Comparison of ENCODE assay signal across 11 cellular contexts in the genomic region with DNA sequence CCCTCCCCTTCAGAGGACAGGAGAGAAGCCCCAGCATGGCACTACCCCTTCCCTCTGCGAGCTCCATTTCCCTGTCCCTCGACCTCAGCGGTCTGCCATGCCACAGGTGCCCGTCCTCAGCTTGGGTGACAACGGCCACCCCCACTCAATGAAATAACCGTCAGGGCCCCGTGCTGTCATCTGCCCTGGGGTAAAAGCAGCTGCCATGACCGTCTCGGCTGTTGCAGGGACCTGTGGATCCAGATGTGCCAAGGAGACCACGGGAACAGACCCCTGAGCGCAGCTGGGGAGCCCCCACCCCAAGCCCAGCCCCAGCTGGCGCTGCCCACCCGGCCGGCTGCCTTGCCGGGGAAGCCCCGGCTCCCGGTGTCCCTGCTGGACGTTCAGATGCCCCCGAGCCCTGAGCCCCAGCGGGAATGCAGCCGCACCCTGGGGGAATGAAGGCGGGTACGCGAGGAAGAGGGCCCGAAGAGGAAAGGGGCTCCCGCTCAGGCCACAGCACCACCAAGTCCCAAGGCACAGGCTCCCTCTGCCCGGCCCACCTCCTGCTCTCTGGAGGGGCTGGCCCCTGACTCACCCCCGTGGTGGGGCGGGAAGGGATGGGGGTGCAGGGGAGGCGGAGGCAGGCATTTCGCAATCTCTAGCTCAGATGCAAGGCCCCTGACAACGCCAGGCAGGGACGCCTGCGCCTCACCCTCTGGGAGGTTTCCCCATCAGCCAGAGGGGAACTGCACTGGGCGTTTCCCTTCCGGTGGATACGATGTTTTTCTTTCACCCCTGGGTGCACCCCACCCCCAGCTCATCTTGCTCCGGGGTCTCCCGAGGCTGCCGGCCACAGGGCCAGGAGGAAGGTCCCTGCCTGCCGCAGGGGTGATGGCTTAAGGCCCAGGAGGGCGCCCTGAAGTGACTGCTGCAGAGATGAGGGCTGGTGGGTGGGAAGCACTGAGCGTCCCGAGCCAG. TPM values are rescaled to one million over a fixed set of nuclear protein-coding genes. Genes with fewer than 3 reads are reported as not detected.
DNase-seq lines count a peak whose midpoint lies in the region; ATAC-seq and TF ChIP-seq lines count a peak whose summit lies in the region.
"Had no signal": no experiment of that assay in that cellular context is flagged by ENCODE, and none has a peak within 500 bp of the region (broad histone marks: within the 10 kb centered on the region; RNA-seq: fewer than 3 reads in every experiment).

No MANE protein-coding gene starts in this region.

- no peak for TF ChIP-seq CTCF in lower lobe of right lung (IDR thresholded peaks at IDR 0.05)

- in situ Hi-C loops in KBM-7 (cut with MboI; ENCODE audit: low pct_unique_long_range_greater_than_20kb, low sequenced_read_pairs): no loop called here

- peak overlapping the region; percentile 39 for H3K27ac ChIP-seq in cingulate gyrus (ENCODE audit: low read depth, low read length)
- peak overlapping the region; percentile 60 for H3K27ac ChIP-seq in lower lobe of right lung
- H3K27ac ChIP-seq: epithelial cell of prostate had no signal

- intact Hi-C loops in lower lobe of right lung (cut with DNase I): no loop called here

- no peaks in the 10 kb centered on the region for H3K27me3 ChIP-seq in lower lobe of right lung (ENCODE audit: low read depth)

- DNase-seq in AG08395 (ENCODE audit: low spot score) (peak; percentile 84), KBM-7 (peak; percentile 37), lower lobe of right lung (peak; percentile 81), DMS53 (lab: John Stamatoyannopoulos, UW) (no peak), RPMI8226 (no peak)
- DNase-seq: activated T-cell treated with anti-CD3 and anti-CD28 coated beads, Interleukin-2, amount 50 U/mL, for 4 hours had no signal

- H3K9me3 ChIP-seq in lower lobe of right lung: no peaks in the 10 kb centered on the region

- H3K4me1 ChIP-seq in lower lobe of right lung: peaks cover 32% of the 10 kb centered on the region

- peak overlapping the region; percentile 21 for H3K4me3 ChIP-seq in lower lobe of right lung

- peak; percentile 52 for ATAC-seq in lower lobe of right lung
- ATAC-seq in GM21737 (IDR thresholded peaks at IDR 0.05; ENCODE audit: unreplicated experiment): no peak
- ATAC-seq in GM18868 (IDR thresholded peaks at IDR 0.05; ENCODE audit: unreplicated experiment): no peak
- ATAC-seq: activated T-cell treated with anti-CD3 and anti-CD28 coated beads, Interleukin-2, amount 50 U/mL, for 4 hours; WTC11 had no signal

- H3K36me3 ChIP-seq in lower lobe of right lung: peaks cover 48% of the 10 kb centered on the region

RNA-seq across cellular contexts. Expression of gene NACC2, which starts 49.2 kb away (rescaled TPM):
- total RNA-seq in lower lobe of right lung: 27.0 TPM

Comparison
In these comparisons a context has a peak if more than half of its experiments do, and no peak if none do; other contexts are left out.
1. DNase-seq: peak in AG08395 (single experiment), KBM-7 (single experiment) and lower lobe of right lung (single experiment); none in DMS53 (single experiment) and RPMI8226 (single experiment).
2. ATAC-seq: peak in lower lobe of right lung (2 of 2); none in GM21737 (single experiment) and GM18868 (single experiment).